Comparison of ENCODE assay signal across 29 cellular contexts in genomic region chr9:116094846-116095245, GRCh38. TPM values are rescaled to one million over a fixed set of nuclear protein-coding genes. Genes with fewer than 3 reads are reported as not detected.
DNase-seq lines count a peak whose midpoint lies in the region; ATAC-seq and TF ChIP-seq lines count a peak whose summit lies in the region.
"Had no signal": no experiment of that assay in that cellular context is flagged by ENCODE, and none has a peak within 500 bp of the region (broad histone marks: within the 10 kb centered on the region; RNA-seq: fewer than 3 reads in every experiment).

No MANE protein-coding gene starts in this region.

- H3K4me3 ChIP-seq in IMR-90 (ENCODE audit: insufficient read depth, low read depth, low read length) = no peak overlapping the region
- no peak overlapping the region for H3K4me3 ChIP-seq in fibroblast of mammary gland (ENCODE audit: control insufficient read depth, low read depth, low read length)
- no peak overlapping the region for H3K4me3 ChIP-seq in osteoblast (ENCODE audit: insufficient read depth, low read length)
- H3K4me3 ChIP-seq: BLaER1 treated with 17β-estradiol and CSF1 and Interleukin-3, amounts not matched to agents 10 nM and 100 nM; GM12878; HAP-1; SK-N-MC had no signal

- no peak overlapping the region for H4K91ac ChIP-seq in IMR-90 (ENCODE audit: insufficient read depth, low read depth, low read length)

- H4K8ac ChIP-seq in IMR-90 (ENCODE audit: low read depth in 2 of 2, low read length in 2 of 2) = 0 out of 4 replicates have a peak overlapping the region, but pooled peaks of 1 of the 2 experiments have one; percentile 54

- H3K18ac ChIP-seq in IMR-90 (ENCODE audit: low read depth, low read length) = no peak overlapping the region

- no peak for TF ChIP-seq RAD21 in IMR-90 (IDR thresholded peaks at IDR 0.05; ENCODE audit: low read length)

- 0 out of 2 replicates have a peak overlapping the region, but pooled peaks have one; percentile 22 for H3K4ac ChIP-seq in IMR-90 (ENCODE audit: low read depth, low read length)

- no TSS peak for BruUV-seq in IMR-90 (replicated peaks; lab: Mats Ljungman, UMichigan)

- in situ Hi-C loops in IMR-90 (cut with MboI; ENCODE audit: low sequenced_read_pairs) = no loop called here

- no peak overlapping the region for H3K23ac ChIP-seq in IMR-90 (ENCODE audit: low read depth, low read length)

- H2AK5ac ChIP-seq in IMR-90 (ENCODE audit: low read depth, low read length) = no peak overlapping the region

- no peak for TF ChIP-seq CTCF in IMR-90 (conservative IDR thresholded peaks at IDR 0.05; ENCODE audit: low read depth, low read length)
- TF ChIP-seq CTCF in fibroblast of mammary gland (conservative IDR thresholded peaks at IDR 0.05; ENCODE audit: control insufficient read depth, insufficient read depth, low read depth, low read length) = no peak
- no peak for TF ChIP-seq CTCF in osteoblast (IDR thresholded peaks at IDR 0.05; ENCODE audit: extremely low read depth, low read depth, low read length)

- H3K79me1 ChIP-seq in IMR-90 (ENCODE audit: low read depth in 1 of 2, low read length in 2 of 2) = no peaks in the 10 kb centered on the region

- peaks cover 6% of the 10 kb centered on the region for H3K4me1 ChIP-seq in IMR-90 (ENCODE audit: control insufficient read depth, insufficient read depth, low read length)
- H3K4me1 ChIP-seq in osteoblast (ENCODE audit: insufficient read depth, low read length) = peaks cover 16% of the 10 kb centered on the region
- H3K4me1 ChIP-seq: BLaER1 treated with 17β-estradiol and CSF1 and Interleukin-3, amounts not matched to agents 10 nM and 100 nM; HAP-1 had no signal

- no peak overlapping the region for H2BK15ac ChIP-seq in IMR-90 (ENCODE audit: low read depth, low read length)

- no peaks in the 10 kb centered on the region for H3K9me3 ChIP-seq in IMR-90 (ENCODE audit: control insufficient read depth, insufficient read depth, low read length)
- H3K9me3 ChIP-seq in osteoblast (ENCODE audit: low read depth, low read length) = no peaks in the 10 kb centered on the region
- H3K9me3 ChIP-seq: HAP-1 had no signal

- ATAC-seq in IMR-90 (ENCODE audit: low read depth) = no peak
- ATAC-seq: GM12878 had no signal

- no peak overlapping the region for H3K14ac ChIP-seq in IMR-90 (replicated peaks; ENCODE audit: low read depth, low read length)

- H3K27ac ChIP-seq in IMR-90 (ENCODE audit: insufficient read depth, low read length) (no peak overlapping the region), osteoblast (ENCODE audit: low read depth, low read length) (no peak overlapping the region)
- H3K27ac ChIP-seq: BLaER1 treated with 17β-estradiol and CSF1 and Interleukin-3, amounts not matched to agents 10 nM and 100 nM; RWPE1; SK-N-MC had no signal

- 0 out of 2 replicates have a peak overlapping the region, but pooled peaks have one; percentile 10 for H2BK20ac ChIP-seq in IMR-90 (ENCODE audit: low read depth, low read length)

- peak; percentile 37 for DNase-seq in AG08395 (ENCODE audit: low spot score)
- DNase-seq in IMR-90 = peak; percentile 67
- DNase-seq in amniotic epithelial cell (ENCODE audit: low read depth) = peak; percentile 51
- DNase-seq in fibroblast of mammary gland (ENCODE audit: low read depth) = peak; percentile 74
- no peak for DNase-seq in nucleus accumbens (lab: John Stamatoyannopoulos, UW)
- no peak for DNase-seq in mucosa of gallbladder (ENCODE audit: low spot score)
- DNase-seq in osteoblast (ENCODE audit: insufficient read length, low spot score, missing footprints) = no peak
- DNase-seq in NCI-H2081 (lab: John Stamatoyannopoulos, UW) = no peak
- DNase-seq: AML-193; CD4-positive, alpha-beta T cell; DMS53; GDM1; GOT3; KBM-7; MM.1S; NCI-H1417; NCI-H187; NCI-H2107; NCI-H446 treated with DMSO at 0.1 percent for 48 hours; NCI-H526; NCI-H82; NK-92 treated with Interleukin-12 subunit alpha and Interleukin-12 subunit beta, amount 100 ng/mL, for 24 hours; SHP77 treated with DMSO at 0.1 percent for 48 hours had no signal

- intact Hi-C loops in IMR-90 (cut with micrococcal nuclease) = no loop called here

- H3K36me3 ChIP-seq in IMR-90 (ENCODE audit: control insufficient read depth, insufficient read depth, low read length) (no peaks in the 10 kb centered on the region), osteoblast (ENCODE audit: insufficient read depth, low read length) (no peaks in the 10 kb centered on the region)
- H3K36me3 ChIP-seq: BLaER1 treated with 17β-estradiol and CSF1 and Interleukin-3, amounts not matched to agents 10 nM and 100 nM; HAP-1 had no signal

- TF ChIP-seq POLR2A in IMR-90 (IDR thresholded peaks at IDR 0.05; ENCODE audit: low read depth, low read length) = no peak

- H2AFZ ChIP-seq in IMR-90 (replicated peaks; ENCODE audit: low read length, poor library complexity) (no peak overlapping the region), osteoblast (ENCODE audit: low read length) (no peak overlapping the region)

- H2BK120ac ChIP-seq in IMR-90 (ENCODE audit: low read depth, low read length) = no peak overlapping the region

- peaks cover 5% of the 10 kb centered on the region for H3K9me1 ChIP-seq in IMR-90 (ENCODE audit: insufficient read depth, low read length)

- H3K4me2 ChIP-seq in IMR-90 (ENCODE audit: low read depth, low read length) = no peak overlapping the region
- no peak overlapping the region for H3K4me2 ChIP-seq in osteoblast (ENCODE audit: insufficient read depth, low read length)
- H3K4me2 ChIP-seq: BLaER1 treated with 17β-estradiol and CSF1 and Interleukin-3, amounts not matched to agents 10 nM and 100 nM had no signal

- no peak overlapping the region for H2BK5ac ChIP-seq in IMR-90 (ENCODE audit: low read depth, low read length, poor library complexity, severe bottlenecking)

- H3K27me3 ChIP-seq in IMR-90 (ENCODE audit: control insufficient read depth, insufficient read depth, low read length) (no peaks in the 10 kb centered on the region), osteoblast (ENCODE audit: insufficient read depth, low read length) (no peaks in the 10 kb centered on the region)
- H3K27me3 ChIP-seq: BLaER1 treated with 17β-estradiol and CSF1 and Interleukin-3, amounts not matched to agents 10 nM and 100 nM had no signal

- H3K56ac ChIP-seq in IMR-90 (ENCODE audit: extremely low read depth, insufficient read depth, low read length) = no peak overlapping the region

- H4K20me1 ChIP-seq in IMR-90 (ENCODE audit: insufficient read depth, low read length) (no peaks in the 10 kb centered on the region), osteoblast (ENCODE audit: insufficient read depth, low read length) (no peaks in the 10 kb centered on the region)
- H4K20me1 ChIP-seq: BLaER1 treated with 17β-estradiol and CSF1 and Interleukin-3, amounts not matched to agents 10 nM and 100 nM had no signal

- no peak overlapping the region for H2AK9ac ChIP-seq in IMR-90 (replicated peaks; ENCODE audit: low read depth, low read length, poor library complexity)

- peak overlapping the region; percentile 42; the same call in 1 of the 2 replicates for H4K5ac ChIP-seq in IMR-90 (ENCODE audit: low read depth, low read length)

- dilution Hi-C loops in IMR-90 (cut with HindIII; ENCODE audit: low sequenced_read_pairs, unreplicated experiment) = no loop called here

- no peak overlapping the region for H3K9ac ChIP-seq in IMR-90 (ENCODE audit: low read depth, low read length)
- H3K9ac ChIP-seq: BLaER1 treated with 17β-estradiol and CSF1 and Interleukin-3, amounts not matched to agents 10 nM and 100 nM had no signal

- POLR2A ChIA-PET in IMR-90 (lab: Charles Lee; ENCODE audit: unreplicated experiment) = no interaction called here

- CTCF ChIA-PET in IMR-90 (lab: Yijun Ruan, JAX) = no interaction called here

- H3K79me2 ChIP-seq in osteoblast (ENCODE audit: insufficient read depth, low read length) = no peaks in the 10 kb centered on the region

TF ChIP-seq in IMR-90, 13 proteins besides CTCF, POLR2A, EP300 and RAD21:
- TF ChIP-seq MXI1 (IDR thresholded peaks at IDR 0.05; ENCODE audit: borderline replicate concordance, low read depth, low read length) (no peak), FOS (IDR thresholded peaks at IDR 0.05; ENCODE audit: low read depth, low read length) (no peak), RCOR1 (IDR thresholded peaks at IDR 0.05; ENCODE audit: insufficient replicate concordance, low read length) (no peak), RFX5 (IDR thresholded peaks at IDR 0.05; ENCODE audit: low read depth, low read length) (no peak), MAFK (IDR thresholded peaks at IDR 0.05; ENCODE audit: low read depth, low read length) (no peak), MAZ (IDR thresholded peaks at IDR 0.05; ENCODE audit: borderline replicate concordance, low read depth, low read length) (no peak), ELK1 (IDR thresholded peaks at IDR 0.05; ENCODE audit: borderline replicate concordance, low read depth, low read length) (no peak), CEBPB (IDR thresholded peaks at IDR 0.05; ENCODE audit: low read depth, low read length) (no peak), NFE2L2 (IDR thresholded peaks at IDR 0.05; ENCODE audit: low read depth, low read length) (no peak), BHLHE40 (IDR thresholded peaks at IDR 0.05; ENCODE audit: low read depth, low read length) (no peak), CHD1 (IDR thresholded peaks at IDR 0.05; ENCODE audit: low read depth, low read length) (no peak)

RNA-seq across cellular contexts. Expression of gene PAPPA, which starts 58.7 kb away (rescaled TPM):
- total RNA-seq in IMR-90 (2012; rRNA removed) (11.7 and 12.4 TPM in 2 replicates), mucosa of gallbladder (5.6 TPM), osteoblast (56.5 and 86.9 TPM in 2 replicates)
- polyA plus RNA-seq in IMR-90 (2012; rRNA removed) = 8.3 and 8.6 TPM in 2 replicates
- polyA plus RNA-seq in IMR-90 (2012; cell fraction: cytosol; rRNA removed) = 3.3 and 7.5 TPM in 2 replicates
- polyA plus RNA-seq in IMR-90 (2012; cell fraction: nucleus; rRNA removed; ENCODE audit: low replicate concordance) = 7.6 and 18.5 TPM in 2 replicates
- total RNA-seq: A172 had no signal

Comparison
In these comparisons a context has a peak if more than half of its experiments do, and no peak if none do; other contexts are left out.
1. DNase-seq: peak in AG08395 (single experiment), IMR-90 (single experiment), amniotic epithelial cell (single experiment) and fibroblast of mammary gland (single experiment); none in nucleus accumbens (0 of 56), mucosa of gallbladder (single experiment), osteoblast (single experiment) and NCI-H2081 (0 of 2).